In the genomic region with DNA sequence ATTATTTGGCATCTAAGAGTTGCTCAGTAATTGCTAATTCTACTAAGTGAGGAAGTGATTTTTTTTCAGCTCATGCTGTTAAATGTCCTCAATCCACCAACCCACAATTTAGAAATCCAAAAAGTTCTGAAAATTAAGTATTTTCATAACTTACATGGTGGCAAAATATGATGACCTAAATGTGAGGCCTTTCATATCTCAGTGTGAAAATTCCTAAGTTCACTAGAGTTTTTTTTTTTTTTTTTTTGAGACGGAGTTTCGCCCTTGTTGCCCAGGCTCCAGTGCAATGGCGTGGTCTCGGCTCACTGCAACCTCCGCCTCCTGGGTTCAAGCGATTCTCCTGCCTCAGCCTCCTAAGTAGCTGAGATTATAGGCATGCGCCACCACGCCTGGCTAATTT, we compare ENCODE assay signal across 15 cellular contexts. TPM values are rescaled to one million over a fixed set of nuclear protein-coding genes. Genes with fewer than 3 reads are reported as not detected.
DNase-seq lines count a peak whose midpoint lies in the region; ATAC-seq and TF ChIP-seq lines count a peak whose summit lies in the region.
"Had no signal": no experiment of that assay in that cellular context is flagged by ENCODE, and none has a peak within 500 bp of the region (broad histone marks: within the 10 kb centered on the region; RNA-seq: fewer than 3 reads in every experiment).

No MANE protein-coding gene starts in this region.

- no peaks in the 10 kb centered on the region for H3K36me3 ChIP-seq in GM23338 (ENCODE audit: insufficient read depth)
- H3K36me3 ChIP-seq in iPS-20b (ENCODE audit: insufficient read depth, low read depth, low read length): peaks cover 39% of the 10 kb centered on the region

- ATAC-seq in CD4-positive, alpha-beta T cell (ENCODE audit: poor library complexity): no peak
- ATAC-seq in GM23338 (no peak), T-helper 17 cell (no peak), GM19463 (IDR thresholded peaks at IDR 0.05; ENCODE audit: unreplicated experiment) (no peak)
- ATAC-seq in activated CD4-positive, alpha-beta T cell treated with anti-CD3 and anti-CD28 coated beads for 36 hours: no peak

- H3K4me1 Mint-ChIP-seq in CD4-positive, alpha-beta T cell (ENCODE audit: low read depth): peaks cover 74% of the 10 kb centered on the region
- H3K4me1 Mint-ChIP-seq in GM23338 (peaks cover 51% of the 10 kb centered on the region), T-helper 17 cell (peaks cover 33% of the 10 kb centered on the region)
- H3K4me1 Mint-ChIP-seq in activated CD4-positive, alpha-beta T cell treated with anti-CD3 and anti-CD28 coated beads for 36 hours: peaks cover 59% of the 10 kb centered on the region

- peak overlapping the region; percentile 43 for H3K27ac Mint-ChIP-seq in CD4-positive, alpha-beta T cell
- H3K27ac Mint-ChIP-seq in GM23338: no peak overlapping the region
- peak overlapping the region; percentile 87 for H3K27ac Mint-ChIP-seq in T-helper 17 cell
- no peak overlapping the region for H3K27ac Mint-ChIP-seq in activated CD4-positive, alpha-beta T cell treated with anti-CD3 and anti-CD28 coated beads for 36 hours

- no peak overlapping the region for H3K27ac ChIP-seq in CD4-positive, alpha-beta T cell (ENCODE audit: low read depth, low read length)
- H3K27ac ChIP-seq in GM23338 (ENCODE audit: low read depth): peak overlapping the region; percentile 34; the same call in 1 of the 2 replicates
- no peak overlapping the region for H3K27ac ChIP-seq in iPS-20b (ENCODE audit: low read length)
- H3K27ac ChIP-seq: KMS-11, RWPE1, SJCRH30 had no signal

- TF ChIP-seq CTCF in CD4-positive, alpha-beta T cell (IDR thresholded peaks at IDR 0.05): no peak
- no peak for TF ChIP-seq CTCF in GM23338 (conservative IDR thresholded peaks at IDR 0.05; ENCODE audit: low read depth in 2 of 2)

- H3K9me3 ChIP-seq in CD4-positive, alpha-beta T cell (ENCODE audit: control insufficient read depth, low read length): no peaks in the 10 kb centered on the region
- H3K9me3 ChIP-seq in T-helper 17 cell (ENCODE audit: control insufficient read depth, low read length, poor library complexity, severe bottlenecking) (no peaks in the 10 kb centered on the region), iPS-20b (ENCODE audit: insufficient read depth, low read depth, low read length) (no peaks in the 10 kb centered on the region)
- H3K9me3 ChIP-seq: SJCRH30 had no signal

- H3K9me3 Mint-ChIP-seq in CD4-positive, alpha-beta T cell: no peaks in the 10 kb centered on the region
- H3K9me3 Mint-ChIP-seq in GM23338: no peaks in the 10 kb centered on the region
- no peaks in the 10 kb centered on the region for H3K9me3 Mint-ChIP-seq in activated CD4-positive, alpha-beta T cell treated with anti-CD3 and anti-CD28 coated beads for 36 hours (ENCODE audit: low read depth)
- H3K9me3 Mint-ChIP-seq: CD4-positive, alpha-beta memory T cell had no signal

- H3K27me3 ChIP-seq in CD4-positive, alpha-beta T cell (ENCODE audit: control insufficient read depth, insufficient read depth, low read length): no peaks in the 10 kb centered on the region
- H3K27me3 ChIP-seq in GM23338 (ENCODE audit: insufficient read depth): no peaks in the 10 kb centered on the region
- H3K27me3 ChIP-seq in iPS-20b (ENCODE audit: insufficient read depth, low read length): no peaks in the 10 kb centered on the region
- H3K27me3 ChIP-seq: SJCRH30 had no signal

- H3K4me3 ChIP-seq in GM23338 (peak overlapping the region; percentile 42), iPS-20b (ENCODE audit: low read length) (peak overlapping the region; percentile 25; the same call in 1 of the 2 replicates)
- H3K4me3 ChIP-seq: SJCRH30 had no signal

- intact Hi-C loops in CD4-positive, alpha-beta T cell (cut with DNase I, micrococcal nuclease): no loop called here
- intact Hi-C loops in activated CD4-positive, alpha-beta T cell treated with anti-CD3 and anti-CD28 coated beads for 36 hours (cut with DNase I, micrococcal nuclease): no loop called here

- no peak overlapping the region for H3K9ac ChIP-seq in iPS-20b (ENCODE audit: low read depth, low read length)
- H3K9ac ChIP-seq: KMS-11 had no signal

- H2AFZ ChIP-seq in GM23338: no peak overlapping the region

- H3K27me3 Mint-ChIP-seq in CD4-positive, alpha-beta T cell: no peaks in the 10 kb centered on the region
- H3K27me3 Mint-ChIP-seq in GM23338 (ENCODE audit: insufficient read depth, low read depth, poor library complexity): peaks cover 7% of the 10 kb centered on the region
- H3K27me3 Mint-ChIP-seq in T-helper 17 cell: no peaks in the 10 kb centered on the region
- no peaks in the 10 kb centered on the region for H3K27me3 Mint-ChIP-seq in activated CD4-positive, alpha-beta T cell treated with anti-CD3 and anti-CD28 coated beads for 36 hours
- H3K27me3 Mint-ChIP-seq: B cell; CD4-positive, alpha-beta memory T cell had no signal

- H3F3A ChIP-seq in GM23338 (replicated peaks; ENCODE audit: low read depth): 0 out of 2 replicates have a peak, but pooled peaks cover 3% of the 10 kb centered on the region

- no peak for DNase-seq in CD4-positive, alpha-beta T cell
- DNase-seq in GM23338 (ENCODE audit: low spot score) (no peak), T-helper 17 cell (no peak), GF-D8 (lab: John Stamatoyannopoulos, UW) (no peak)
- no peak for DNase-seq in activated CD4-positive, alpha-beta T cell treated with anti-CD3 and anti-CD28 coated beads for 36 hours
- DNase-seq: CD4-positive, alpha-beta memory T cell; DND-41; NCI-H1930; NCI-H524; SJCRH30 had no signal

- CTCF ChIA-PET in CD4-positive, alpha-beta T cell (lab: Charles Lee): interaction anchor here (2.0 kb wide), 1 partner anchor 86 kb away, joined by 6 read pairs; no protein-coding TSS in a partner anchor
- CTCF ChIA-PET in activated CD4-positive, alpha-beta T cell treated with anti-CD3 and anti-CD28 coated beads for 36 hours (lab: Charles Lee): interaction anchor here (2.7 kb wide), 1 partner anchor 33 kb away, joined by 18 read pairs; no protein-coding TSS in a partner anchor

- H4K20me1 ChIP-seq in GM23338 (replicated peaks; ENCODE audit: insufficient read depth): peaks cover 76% of the 10 kb centered on the region

- peak overlapping the region; percentile 71 for H3K4me2 ChIP-seq in GM23338
- H3K4me2 ChIP-seq: KMS-11 had no signal

- no peaks in the 10 kb centered on the region for H3K9me2 ChIP-seq in GM23338 (ENCODE audit: insufficient read depth)

- H3K36me3 Mint-ChIP-seq in CD4-positive, alpha-beta T cell (ENCODE audit: low read depth): peaks cover 24% of the 10 kb centered on the region
- peaks cover 41% of the 10 kb centered on the region for H3K36me3 Mint-ChIP-seq in GM23338 (ENCODE audit: low read depth)
- no peaks in the 10 kb centered on the region for H3K36me3 Mint-ChIP-seq in T-helper 17 cell (ENCODE audit: low read depth)
- peaks cover 35% of the 10 kb centered on the region for H3K36me3 Mint-ChIP-seq in activated CD4-positive, alpha-beta T cell treated with anti-CD3 and anti-CD28 coated beads for 36 hours (ENCODE audit: low read depth)

- peaks cover 99% of the 10 kb centered on the region for H3K79me2 ChIP-seq in GM23338 (replicated peaks; ENCODE audit: insufficient read depth)

- POLR2A ChIA-PET in CD4-positive, alpha-beta T cell (lab: Charles Lee): interaction anchor here (0.6 to 3.1 kb wide), 3 partner anchors 10 to 113 kb away, joined by 3 to 15 read pairs (median 7); a partner anchor contains a TSS
- POLR2A ChIA-PET in activated CD4-positive, alpha-beta T cell treated with anti-CD3 and anti-CD28 coated beads for 36 hours (lab: Charles Lee): interaction anchor here (1.5 kb wide), 1 partner anchor 33 kb away, joined by 4 read pairs; no protein-coding TSS in a partner anchor

- H3K4me1 ChIP-seq in GM23338 (ENCODE audit: insufficient read depth) (peaks cover 57% of the 10 kb centered on the region), iPS-20b (ENCODE audit: insufficient read depth, low read length) (peaks cover 38% of the 10 kb centered on the region)

- no peak overlapping the region for H3K4me3 Mint-ChIP-seq in CD4-positive, alpha-beta T cell
- H3K4me3 Mint-ChIP-seq in GM23338 (no peak overlapping the region), T-helper 17 cell (no peak overlapping the region)
- no peak overlapping the region for H3K4me3 Mint-ChIP-seq in activated CD4-positive, alpha-beta T cell treated with anti-CD3 and anti-CD28 coated beads for 36 hours
- H3K4me3 Mint-ChIP-seq: B cell had no signal

TF ChIP-seq in GM23338, 12 proteins besides CTCF, POLR2A, EP300 and RAD21 (continues in another document):
- TF ChIP-seq EZH2phosphoT487 (IDR thresholded peaks at IDR 0.05; ENCODE audit: unreplicated experiment) (no peak), NANOG (IDR thresholded peaks at IDR 0.05; ENCODE audit: borderline replicate concordance) (no peak), STAT1 (IDR thresholded peaks at IDR 0.05; ENCODE audit: unreplicated experiment) (no peak)

RNA-seq across cellular contexts. Expression of a gene that starts 5.6 kb away (rescaled TPM):
- 10 to 100 TPM; 80.6 to 84.7 TPM for total RNA-seq in CD4-positive, alpha-beta T cell
- total RNA-seq in GM23338 (2014; rRNA removed; shearing (Covaris generic)): 296 and 307 TPM in 2 replicates
- polyA plus RNA-seq in GM23338 (2016; fragmentation: Nextera tagmentation; extraction: Ambion mirVana): 239 and 255 TPM in 2 replicates
- 10 to 100 TPM; 68.7 to 73.2 TPM for total RNA-seq in T-helper 17 cell
- 100 to 1,000 TPM; 189 to 260 TPM for total RNA-seq in activated CD4-positive, alpha-beta T cell treated with anti-CD3 and anti-CD28 coated beads for 36 hours

RNA-seq across cellular contexts. Expression of a gene that starts 30.9 kb away (rescaled TPM):
- 10 to 100 TPM; 11.7 to 11.8 TPM for total RNA-seq in CD4-positive, alpha-beta T cell
- total RNA-seq in GM23338 (2014; rRNA removed; shearing (Covaris generic)): 9.1 and 14.8 TPM in 2 replicates
- polyA plus RNA-seq in GM23338 (2016; fragmentation: Nextera tagmentation; extraction: Ambion mirVana): 6.4 and 7.1 TPM in 2 replicates
- total RNA-seq in T-helper 17 cell: 10 to 100 TPM; 30.5 to 38.2 TPM
- total RNA-seq in activated CD4-positive, alpha-beta T cell treated with anti-CD3 and anti-CD28 coated beads for 36 hours: 10 to 100 TPM; 29.3 to 29.4 TPM

Comparison
In these comparisons a context has a peak if more than half of its experiments do, and no peak if none do; other contexts are left out.
1. H3K27ac Mint-ChIP-seq: peak in CD4-positive, alpha-beta T cell (single experiment) and T-helper 17 cell (single experiment); none in GM23338 (single experiment) and activated CD4-positive, alpha-beta T cell treated with anti-CD3 and anti-CD28 coated beads for 36 hours (single experiment).